ENCODE assay signal across 9 cellular contexts in genomic region chr7:81846398-81846797, GRCh38.
DNase-seq lines count a peak whose midpoint lies in the region; ATAC-seq and TF ChIP-seq lines count a peak whose summit lies in the region.
"Had no signal": no experiment of that assay in that cellular context is flagged by ENCODE, and none has a peak within 500 bp of the region (broad histone marks: within the 10 kb centered on the region; RNA-seq: fewer than 3 reads in every experiment).

No MANE protein-coding gene starts in this region.

- H3K9me3 Mint-ChIP-seq in CD4-positive, alpha-beta T cell: peaks cover 4% of the 10 kb centered on the region

- H3K4me1 ChIP-seq in RWPE2 (ENCODE audit: insufficient read depth, poor library complexity, severe bottlenecking): no peaks in the 10 kb centered on the region
- H3K4me1 ChIP-seq: thyroid gland had no signal

- DNase-seq in RWPE2 (ENCODE audit: low spot score) (no peak), iPS-NIHi7 (ENCODE audit: extremely low spot score) (peak; percentile 10), NCI-H2107 (lab: John Stamatoyannopoulos, UW) (no peak)
- no peak for DNase-seq in stimulated activated CD4-positive, alpha-beta T cell treated with anti-CD3 and anti-CD28 coated beads, Interleukin-4, amount 100 ng/mL, for 1 hour
- DNase-seq in CD4-positive, alpha-beta T cell: no peak

- H3K36me3 Mint-ChIP-seq in CD4-positive, alpha-beta T cell (ENCODE audit: low read depth): no peaks in the 10 kb centered on the region

- no peak overlapping the region for H3K27ac Mint-ChIP-seq in CD4-positive, alpha-beta T cell

- no peak overlapping the region for H3K4me3 Mint-ChIP-seq in CD4-positive, alpha-beta T cell

- intact Hi-C loops in CD4-positive, alpha-beta T cell (cut with DNase I, micrococcal nuclease): no loop called here

- ATAC-seq in GM18499 (IDR thresholded peaks at IDR 0.05; ENCODE audit: insufficient read depth, unreplicated experiment) (peak; percentile 48), HG02973 (IDR thresholded peaks at IDR 0.05; ENCODE audit: unreplicated experiment) (peak; percentile 50), RWPE2 (ENCODE audit: low read depth) (0 out of 3 replicates have a peak, but pooled peaks have one; percentile 25), GM19397 (IDR thresholded peaks at IDR 0.05; ENCODE audit: unreplicated experiment) (no peak)
- no peak for ATAC-seq in CD4-positive, alpha-beta T cell (ENCODE audit: poor library complexity)

- no peaks in the 10 kb centered on the region for H3K9me3 ChIP-seq in RWPE2 (ENCODE audit: severe bottlenecking)
- no peaks in the 10 kb centered on the region for H3K9me3 ChIP-seq in CD4-positive, alpha-beta T cell (ENCODE audit: control insufficient read depth, low read length)
- H3K9me3 ChIP-seq: thyroid gland had no signal

- no peaks in the 10 kb centered on the region for H3K4me1 Mint-ChIP-seq in CD4-positive, alpha-beta T cell (ENCODE audit: low read depth)

- no peak overlapping the region for H3K4me3 ChIP-seq in RWPE2 (ENCODE audit: severe bottlenecking)
- H3K4me3 ChIP-seq: thyroid gland had no signal

- CTCF ChIA-PET in CD4-positive, alpha-beta T cell (lab: Charles Lee): no interaction called here

- no peaks in the 10 kb centered on the region for H3K27me3 ChIP-seq in RWPE2 (ENCODE audit: insufficient read depth, poor library complexity, severe bottlenecking)
- no peaks in the 10 kb centered on the region for H3K27me3 ChIP-seq in CD4-positive, alpha-beta T cell (ENCODE audit: control insufficient read depth, insufficient read depth, low read length)
- H3K27me3 ChIP-seq: thyroid gland had no signal

- POLR2A ChIA-PET in CD4-positive, alpha-beta T cell (lab: Charles Lee): no interaction called here

- H3K36me3 ChIP-seq in RWPE2 (ENCODE audit: low read depth): no peaks in the 10 kb centered on the region
- H3K36me3 ChIP-seq: thyroid gland had no signal

- H3K27me3 Mint-ChIP-seq in CD4-positive, alpha-beta T cell: no peaks in the 10 kb centered on the region

- no peak for TF ChIP-seq CTCF in RWPE2 (IDR thresholded peaks at IDR 0.05; ENCODE audit: poor library complexity, severe bottlenecking)
- TF ChIP-seq CTCF in CD4-positive, alpha-beta T cell (IDR thresholded peaks at IDR 0.05): no peak

- no peak overlapping the region for H3K27ac ChIP-seq in RWPE2 (ENCODE audit: poor library complexity, severe bottlenecking)
- no peak overlapping the region for H3K27ac ChIP-seq in CD4-positive, alpha-beta T cell (ENCODE audit: low read depth, low read length)
- H3K27ac ChIP-seq: thyroid gland had no signal

Comparison
In these comparisons a context has a peak if more than half of its experiments do, and no peak if none do; other contexts are left out.
1. ATAC-seq: peak in GM18499 (single experiment), HG02973 (single experiment) and RWPE2 (single experiment); none in GM19397 (single experiment) and CD4-positive, alpha-beta T cell (single experiment).